1 cellular context compared by ENCODE assay signal in the genomic region with DNA sequence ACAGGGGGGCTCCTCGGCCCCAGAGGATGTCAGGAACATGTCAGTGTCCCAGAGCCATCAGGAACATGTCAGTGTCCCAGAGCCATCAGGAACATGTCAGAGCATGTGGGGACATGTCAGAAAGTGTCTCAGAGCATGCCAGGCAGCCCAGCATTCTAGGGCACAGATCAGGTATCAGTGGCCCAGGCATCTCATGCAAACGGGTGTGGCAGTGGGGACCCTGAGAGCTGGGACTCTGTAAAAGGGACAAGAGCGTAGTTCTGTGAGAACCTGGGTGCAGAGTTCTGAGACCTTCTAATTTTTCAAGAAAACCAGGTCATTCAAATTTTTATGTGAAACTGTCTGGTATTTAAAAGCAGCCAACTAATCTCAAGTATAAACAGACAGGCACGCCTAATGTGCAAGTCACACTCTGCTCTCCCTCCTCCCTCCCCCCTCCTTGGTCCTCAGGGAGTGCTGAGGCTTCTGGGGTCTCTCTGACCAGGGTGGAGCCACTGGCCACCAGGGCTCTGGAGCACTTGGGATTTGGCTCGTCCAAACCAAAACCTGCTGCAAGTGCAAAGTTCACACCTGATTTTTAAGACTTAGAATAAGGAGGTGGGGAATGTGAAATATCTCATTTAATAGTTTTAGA.
A peak's percentile ranks its signal among the peaks of the same experiment; 100 is the strongest.
TF ChIP-seq lines count a peak whose summit lies in the region.

No MANE protein-coding gene starts in this region.

TF ChIP-seq in K562, 482 proteins besides CTCF, POLR2A, EP300 and RAD21 (continued from another document and continues in another):
- TF ChIP-seq, protein P1, sequence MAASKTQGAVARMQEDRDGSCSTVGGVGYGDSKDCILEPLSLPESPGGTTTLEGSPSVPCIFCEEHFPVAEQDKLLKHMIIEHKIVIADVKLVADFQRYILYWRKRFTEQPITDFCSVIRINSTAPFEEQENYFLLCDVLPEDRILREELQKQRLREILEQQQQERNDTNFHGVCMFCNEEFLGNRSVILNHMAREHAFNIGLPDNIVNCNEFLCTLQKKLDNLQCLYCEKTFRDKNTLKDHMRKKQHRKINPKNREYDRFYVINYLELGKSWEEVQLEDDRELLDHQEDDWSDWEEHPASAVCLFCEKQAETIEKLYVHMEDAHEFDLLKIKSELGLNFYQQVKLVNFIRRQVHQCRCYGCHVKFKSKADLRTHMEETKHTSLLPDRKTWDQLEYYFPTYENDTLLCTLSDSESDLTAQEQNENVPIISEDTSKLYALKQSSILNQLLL (CRISPR knock-in tag; IDR thresholded peaks at IDR 0.05; ENCODE audit: borderline replicate concordance) = no peak
- TF ChIP-seq ZNF146 (CRISPR knock-in tag; IDR thresholded peaks at IDR 0.05; ENCODE audit: unreplicated experiment) = no peak
- no peak for TF ChIP-seq FOXP1 (CRISPR knock-in tag; IDR thresholded peaks at IDR 0.05)
- TF ChIP-seq SNIP1 (IDR thresholded peaks at IDR 0.05; ENCODE audit: low read depth) = no peak
- no peak for TF ChIP-seq RFX5 (IDR thresholded peaks at IDR 0.05; ENCODE audit: low read depth, low read length)
- TF ChIP-seq PURB (CRISPR knock-in tag; IDR thresholded peaks at IDR 0.05; ENCODE audit: low read depth) = no peak
- TF ChIP-seq MED1 (CRISPR knock-in tag; IDR thresholded peaks at IDR 0.05; ENCODE audit: borderline replicate concordance) = 0 out of 2 replicates have a peak, but pooled peaks have one; percentile 47
- no peak for TF ChIP-seq NFXL1 (CRISPR knock-in tag; IDR thresholded peaks at IDR 0.05)
- no peak for TF ChIP-seq HSF4 (CRISPR knock-in tag; IDR thresholded peaks at IDR 0.05; ENCODE audit: borderline replicate concordance)
- no peak for TF ChIP-seq TGIF2 (CRISPR knock-in tag; IDR thresholded peaks at IDR 0.05)
- no peak for TF ChIP-seq MLX (CRISPR knock-in tag; conservative IDR thresholded peaks at IDR 0.05)
- TF ChIP-seq HOXB6 (CRISPR knock-in tag; IDR thresholded peaks at IDR 0.05; ENCODE audit: borderline replicate concordance) = no peak
- TF ChIP-seq GABPB1 (CRISPR knock-in tag; IDR thresholded peaks at IDR 0.05) = 0 out of 2 replicates have a peak, but pooled peaks have one; percentile 0
- TF ChIP-seq HIVEP1 (CRISPR knock-in tag; IDR thresholded peaks at IDR 0.05) = no peak
- no peak for TF ChIP-seq PHB (CRISPR knock-in tag; IDR thresholded peaks at IDR 0.05)
- TF ChIP-seq ZNF124 (CRISPR knock-in tag; IDR thresholded peaks at IDR 0.05) = no peak
- no peak for TF ChIP-seq ZBED1 (IDR thresholded peaks at IDR 0.05)
- TF ChIP-seq MAZ (CRISPR knock-in tag; conservative IDR thresholded peaks at IDR 0.05 in 1 of 2, IDR thresholded peaks at IDR 0.05 in 1 of 2) = 0 out of 4 replicates have a peak, but pooled peaks of 1 of the 2 experiments have one; percentile 12
- no peak for TF ChIP-seq HNRNPH1 (optimal IDR thresholded peaks at IDR 0.05; ENCODE audit: low read depth, low read length)
- no peak for TF ChIP-seq ESRRB (CRISPR knock-in tag; IDR thresholded peaks at IDR 0.05; ENCODE audit: borderline replicate concordance)
- TF ChIP-seq TAF9B (IDR thresholded peaks at IDR 0.05; ENCODE audit: partially characterized antibody) = no peak
- TF ChIP-seq GATAD2A (IDR thresholded peaks at IDR 0.05) = no peak
- 0 out of 2 replicates have a peak, but pooled peaks have one; percentile 47 for TF ChIP-seq AFF4 (CRISPR knock-in tag; IDR thresholded peaks at IDR 0.05)
- TF ChIP-seq ZNF740 (CRISPR knock-in tag; IDR thresholded peaks at IDR 0.05) = no peak
- no peak for TF ChIP-seq ZNF740 (tag; IDR thresholded peaks at IDR 0.05)
- TF ChIP-seq CREB1 (IDR thresholded peaks at IDR 0.05) = no peak
- TF ChIP-seq CREB1 (CRISPR knock-in tag; IDR thresholded peaks at IDR 0.05) = no peak
- peak; percentile 62 for TF ChIP-seq NFE2 (IDR thresholded peaks at IDR 0.05; ENCODE audit: low read depth)
- TF ChIP-seq, protein P2, sequence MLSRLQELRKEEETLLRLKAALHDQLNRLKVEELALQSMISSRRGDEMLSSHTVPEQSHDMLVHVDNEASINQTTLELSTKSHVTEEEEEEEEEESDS (CRISPR knock-in tag; IDR thresholded peaks at IDR 0.05) = no peak
- no peak for TF ChIP-seq ZEB2 (IDR thresholded peaks at IDR 0.05)
- TF ChIP-seq XRCC5 (IDR thresholded peaks at IDR 0.05; ENCODE audit: low read depth, low read length) = 0 out of 2 replicates have a peak, but pooled peaks have one; percentile 6
- no peak for TF ChIP-seq ZNF551 (CRISPR knock-in tag; IDR thresholded peaks at IDR 0.05)
- TF ChIP-seq HDAC8 (tag; IDR thresholded peaks at IDR 0.05) = 0 out of 2 replicates have a peak, but pooled peaks have one; percentile 20
- TF ChIP-seq ZNF586 (CRISPR knock-in tag; conservative IDR thresholded peaks at IDR 0.05) = no peak
- no peak for TF ChIP-seq CEBPB (tag; IDR thresholded peaks at IDR 0.05)
- no peak for TF ChIP-seq CREM (IDR thresholded peaks at IDR 0.05; ENCODE audit: low read depth)
- TF ChIP-seq ZNF263 (CRISPR knock-in tag; IDR thresholded peaks at IDR 0.05; ENCODE audit: borderline replicate concordance) = peak; percentile 96
- no peak for TF ChIP-seq RHOXF2B (CRISPR knock-in tag; conservative IDR thresholded peaks at IDR 0.05)
- no peak for TF ChIP-seq KDM5B (IDR thresholded peaks at IDR 0.05; ENCODE audit: insufficient replicate concordance, low read depth, low read length)
- peak; percentile 55; the same call in 1 of the 2 replicates for TF ChIP-seq C11orf30 (IDR thresholded peaks at IDR 0.05; ENCODE audit: low read depth)
- 0 out of 4 replicates have a peak, but pooled peaks of 1 of the 2 experiments have one; percentile 21 for TF ChIP-seq MNT (conservative IDR thresholded peaks at IDR 0.05)
- no peak for TF ChIP-seq ZNF41 (CRISPR knock-in tag; conservative IDR thresholded peaks at IDR 0.05)
- TF ChIP-seq SPI1 (IDR thresholded peaks at IDR 0.05; ENCODE audit: borderline replicate concordance, low read depth, low read length) = no peak
- no peak for TF ChIP-seq ZNF23 (CRISPR knock-in tag; IDR thresholded peaks at IDR 0.05)
- no peak for TF ChIP-seq ZNF133 (CRISPR knock-in tag; IDR thresholded peaks at IDR 0.05)
- no peak for TF ChIP-seq FOXJ2 (tag; IDR thresholded peaks at IDR 0.05)
- no peak for TF ChIP-seq PRMT5 (CRISPR knock-in tag; IDR thresholded peaks at IDR 0.05)
- TF ChIP-seq SRF (CRISPR knock-in tag; IDR thresholded peaks at IDR 0.05) = peak in 1 of 2 experiments; percentile 24; a peak in 1 of 4 replicates
- no peak for TF ChIP-seq SREBF2 (CRISPR knock-in tag; IDR thresholded peaks at IDR 0.05)
- TF ChIP-seq, protein P3, sequence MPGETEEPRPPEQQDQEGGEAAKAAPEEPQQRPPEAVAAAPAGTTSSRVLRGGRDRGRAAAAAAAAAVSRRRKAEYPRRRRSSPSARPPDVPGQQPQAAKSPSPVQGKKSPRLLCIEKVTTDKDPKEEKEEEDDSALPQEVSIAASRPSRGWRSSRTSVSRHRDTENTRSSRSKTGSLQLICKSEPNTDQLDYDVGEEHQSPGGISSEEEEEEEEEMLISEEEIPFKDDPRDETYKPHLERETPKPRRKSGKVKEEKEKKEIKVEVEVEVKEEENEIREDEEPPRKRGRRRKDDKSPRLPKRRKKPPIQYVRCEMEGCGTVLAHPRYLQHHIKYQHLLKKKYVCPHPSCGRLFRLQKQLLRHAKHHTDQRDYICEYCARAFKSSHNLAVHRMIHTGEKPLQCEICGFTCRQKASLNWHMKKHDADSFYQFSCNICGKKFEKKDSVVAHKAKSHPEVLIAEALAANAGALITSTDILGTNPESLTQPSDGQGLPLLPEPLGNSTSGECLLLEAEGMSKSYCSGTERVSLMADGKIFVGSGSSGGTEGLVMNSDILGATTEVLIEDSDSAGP (CRISPR knock-in tag; IDR thresholded peaks at IDR 0.05) = no peak
- no peak for TF ChIP-seq FOS (IDR thresholded peaks at IDR 0.05; ENCODE audit: extremely low read depth, insufficient read length)
- no peak for TF ChIP-seq PHF8 (IDR thresholded peaks at IDR 0.05; ENCODE audit: borderline replicate concordance, low read length)
- TF ChIP-seq CHD2 (IDR thresholded peaks at IDR 0.05; ENCODE audit: low read depth, low read length) = no peak
- no peak for TF ChIP-seq PTTG1 (tag; IDR thresholded peaks at IDR 0.05; ENCODE audit: low read depth)
- TF ChIP-seq CTBP1 (IDR thresholded peaks at IDR 0.05; ENCODE audit: borderline replicate concordance) = no peak
- no peak for TF ChIP-seq EHMT2 (IDR thresholded peaks at IDR 0.05)
- TF ChIP-seq TSHZ1 (CRISPR knock-in tag; IDR thresholded peaks at IDR 0.05) = no peak
- TF ChIP-seq SRSF9 (IDR thresholded peaks at IDR 0.05; ENCODE audit: borderline replicate concordance, low read depth, low read length) = no peak
- no peak for TF ChIP-seq NR4A1 (CRISPR knock-in tag; IDR thresholded peaks at IDR 0.05)
- TF ChIP-seq NR4A1 (tag; IDR thresholded peaks at IDR 0.05) = no peak
- no peak for TF ChIP-seq THRAP3 (IDR thresholded peaks at IDR 0.05; ENCODE audit: borderline replicate concordance)
- TF ChIP-seq CREBBP (IDR thresholded peaks at IDR 0.05; ENCODE audit: low read depth, low read length) = no peak
- TF ChIP-seq NFATC3 (IDR thresholded peaks at IDR 0.05) = no peak
- TF ChIP-seq MAFG (tag; conservative IDR thresholded peaks at IDR 0.05) = peak; percentile 54; the same call in 1 of the 2 replicates
- no peak for TF ChIP-seq KDM2B (CRISPR knock-in tag; IDR thresholded peaks at IDR 0.05)
- TF ChIP-seq HNRNPLL (IDR thresholded peaks at IDR 0.05; ENCODE audit: low read depth, low read length, poor library complexity, severe bottlenecking) = no peak
